Comparison of ENCODE assay signal across 33 cellular contexts in the genomic region with DNA sequence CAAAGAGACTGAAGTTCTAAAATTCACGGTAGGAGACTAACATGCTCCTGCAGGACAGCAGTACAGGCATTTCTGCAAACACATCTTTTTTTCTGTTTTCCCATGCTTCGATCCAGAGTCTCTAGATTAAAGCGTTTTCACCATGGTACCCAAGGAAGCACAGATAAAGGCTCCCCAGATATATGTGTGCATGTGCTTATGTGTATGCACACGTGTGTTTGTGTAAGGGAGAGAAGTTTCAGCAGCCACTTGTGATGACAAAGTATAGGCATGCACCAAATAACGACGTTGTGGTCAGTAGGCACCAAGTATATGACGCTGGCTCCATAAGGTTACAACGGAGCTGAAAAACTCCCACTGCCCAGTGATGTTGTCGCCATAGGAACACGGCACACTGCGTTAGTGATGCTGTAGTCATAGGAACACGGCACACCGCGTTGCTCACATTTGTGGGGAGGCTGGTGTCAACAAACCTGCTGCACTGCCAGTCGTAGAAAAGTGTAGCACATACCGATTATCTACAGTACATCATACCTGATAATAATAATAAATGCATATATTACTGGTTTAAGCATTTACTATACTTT.
"Had no signal": no experiment of that assay in that cellular context is flagged by ENCODE, and none has a peak within 500 bp of the region (broad histone marks: within the 10 kb centered on the region; RNA-seq: fewer than 3 reads in every experiment).

No MANE protein-coding gene starts in this region.

- DNase-seq: activated CD4-positive, alpha-beta T cell treated with anti-CD3 and anti-CD28 coated beads for 36 hours; activated CD4-positive, alpha-beta T cell treated with anti-CD3 and anti-CD28 coated beads, Interleukin-2, amount 10 ng/mL, durations not matched to agents 7 days and 5 days; activated CD4-positive, alpha-beta T cell treated with anti-CD3 and anti-CD28 coated beads, Interleukin-2, amount 50 U/mL, for 48 hours; activated CD8-positive, alpha-beta memory T cell treated with anti-CD3 and anti-CD28 coated beads, Interleukin-2, amount 50 U/mL, for 4 hours; activated gamma-delta T cell treated with Interleukin-2 at 50 U/mL for 16 hours; activated naive CD4-positive, alpha-beta T cell treated with anti-CD3 and anti-CD28 coated beads, Interleukin-2, amount 10 ng/mL, durations not matched to agents 7 days and 5 days; activated naive CD8-positive, alpha-beta T cell treated with anti-CD3 and anti-CD28 coated beads, Interleukin-2, amount 50 U/mL, for 24 hours; activated T-cell treated with anti-CD3 and anti-CD28 coated beads for 4 hours; activated T-cell treated with anti-CD3 and anti-CD28 coated beads, Interleukin-2, amount 50 U/mL, for 4 hours; central memory CD4-positive, alpha-beta T cell; Kasumi-1; KG1; MG63; NCI-H1048; NCI-H1105 treated with DMSO at 0.1 percent for 48 hours; NCI-H146; NCI-H187; NCI-H2029 treated with DMSO at 0.1 percent for 48 hours; NCI-H2107; NCI-H226; NCI-H446 treated with DMSO at 0.1 percent for 48 hours; NCI-H524; NCI-H69; NK-92 treated with Interleukin-12 subunit alpha and Interleukin-12 subunit beta, amount 100 ng/mL, for 24 hours; PC-9; SIG-M5; T-helper 1 cell; T-helper 2 cell; T-helper 9 cell had no signal

- H3K4me3 ChIP-seq: MG63, PC-9 had no signal

- ATAC-seq: activated CD4-positive, alpha-beta T cell treated with anti-CD3 and anti-CD28 coated beads for 36 hours; activated naive CD8-positive, alpha-beta T cell treated with anti-CD3 and anti-CD28 coated beads, Interleukin-2, amount 50 U/mL, for 24 hours; activated T-cell treated with anti-CD3 and anti-CD28 coated beads, Interleukin-2, amount 50 U/mL, for 4 hours; Right ventricle myocardium inferior; SK-N-SH treated with all-trans-retinoic acid at 6 μM for 48 hours had no signal

- H2AFZ ChIP-seq: PC-9 had no signal

- H3K4me2 ChIP-seq: PC-9 had no signal

- H3K27ac ChIP-seq: PC-9, RWPE1 had no signal

- H3K9me3 ChIP-seq: MG63 had no signal

- FAIRE-seq: bronchial epithelial cell had no signal

- H3K27me3 ChIP-seq: MG63 had no signal
